8 cellular contexts compared by ENCODE assay signal in the genomic region with DNA sequence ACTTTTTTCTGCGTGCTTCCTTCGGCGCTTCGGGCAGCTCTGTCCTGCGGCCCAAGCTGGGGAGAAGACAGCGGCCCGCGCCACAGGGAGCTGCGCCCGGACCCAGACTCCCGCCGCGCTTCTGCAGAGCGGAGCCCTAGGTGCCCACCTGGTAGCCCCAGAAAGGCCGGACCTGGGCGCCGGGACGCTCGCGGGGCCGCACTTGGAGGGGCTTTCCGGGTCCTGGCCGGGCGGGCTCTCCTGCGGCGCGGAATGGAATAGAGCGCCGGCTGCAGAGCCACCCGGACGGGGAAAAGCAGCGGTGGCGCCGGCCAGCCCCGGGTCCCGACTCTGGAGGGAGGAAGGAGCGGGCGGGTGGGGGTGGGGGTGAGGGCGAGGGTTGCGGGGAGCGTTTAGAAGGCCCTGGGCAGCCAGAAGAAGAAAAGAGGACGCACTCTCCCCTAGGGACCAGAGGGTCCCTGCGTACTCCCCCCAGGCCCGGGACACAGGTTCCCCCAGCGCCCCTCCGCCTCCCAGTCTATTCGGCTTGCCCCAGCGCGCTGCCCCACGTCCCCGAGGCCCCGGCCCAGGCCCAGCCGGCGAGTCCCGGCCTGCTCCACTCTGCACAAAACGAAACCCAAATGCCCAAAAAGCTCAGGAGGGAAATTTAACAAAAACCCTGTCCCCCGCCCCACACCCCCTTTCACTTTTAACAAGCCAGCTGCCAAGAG. TPM values are rescaled to one million over a fixed set of nuclear protein-coding genes. Genes with fewer than 3 reads are reported as not detected.
DNase-seq lines count a peak whose midpoint lies in the region; ATAC-seq and TF ChIP-seq lines count a peak whose summit lies in the region.

No MANE protein-coding gene starts in this region.

- no peak overlapping the region for H3K27ac Mint-ChIP-seq in CD14-positive monocyte
- no peak overlapping the region for H3K27ac Mint-ChIP-seq in stimulated activated memory B cell treated with anti-CD40 and anti-IgM and Interleukin-4, amounts not matched to agents 10 μg/mL and 1 μg/mL and 100 μg/mL, for 72 hours

- WGBS in adrenal gland, 4 donors: 42 to 70% (median 51%) methylated on average over 23 to 57 of the region's 57 CpGs
- WGBS in right cardiac atrium: 33% methylated on average over 57 of the region's 57 CpGs

- H3K4me1 ChIP-seq in adrenal gland (replicated peaks in 1 of 2) (peaks cover 0 to 10% of the 10 kb centered on the region in 2 donors), right cardiac atrium (ENCODE audit: control insufficient read depth, insufficient read depth, low read length) (no peaks in the 10 kb centered on the region), parathyroid adenoma (peaks cover 6% of the 10 kb centered on the region)

- peak overlapping the region; percentile 81 to 89 for H3K4me3 Mint-ChIP-seq in CD14-positive monocyte
- H3K4me3 Mint-ChIP-seq in stimulated activated memory B cell treated with anti-CD40 and anti-IgM and Interleukin-4, amounts not matched to agents 10 μg/mL and 1 μg/mL and 100 μg/mL, for 72 hours: no peak overlapping the region

- H3K36me3 Mint-ChIP-seq in CD14-positive monocyte: peaks cover 22 to 27% of the 10 kb centered on the region in 2 donors
- peaks cover 6% of the 10 kb centered on the region for H3K36me3 Mint-ChIP-seq in stimulated activated memory B cell treated with anti-CD40 and anti-IgM and Interleukin-4, amounts not matched to agents 10 μg/mL and 1 μg/mL and 100 μg/mL, for 72 hours

- H3K79me2 ChIP-seq in parathyroid adenoma: no peaks in the 10 kb centered on the region

- no peak for ATAC-seq in right cardiac atrium
- ATAC-seq in HG02759 (IDR thresholded peaks at IDR 0.05; ENCODE audit: unreplicated experiment): no peak
- ATAC-seq in stimulated activated memory B cell treated with anti-CD40 and anti-IgM and Interleukin-4, amounts not matched to agents 10 μg/mL and 1 μg/mL and 100 μg/mL, for 72 hours: no peak
- no peak for ATAC-seq in GM21737 (IDR thresholded peaks at IDR 0.05; ENCODE audit: unreplicated experiment)

- H3K9me3 Mint-ChIP-seq in CD14-positive monocyte: peaks cover 0 to 15% (median 4%) of the 10 kb centered on the region in 7 donors
- peaks cover 3% of the 10 kb centered on the region for H3K9me3 Mint-ChIP-seq in stimulated activated memory B cell treated with anti-CD40 and anti-IgM and Interleukin-4, amounts not matched to agents 10 μg/mL and 1 μg/mL and 100 μg/mL, for 72 hours

- TF ChIP-seq CTCF in CD14-positive monocyte (IDR thresholded peaks at IDR 0.05): no peak
- no peak for TF ChIP-seq CTCF in adrenal gland (IDR thresholded peaks at IDR 0.05)
- TF ChIP-seq CTCF in parathyroid adenoma (IDR thresholded peaks at IDR 0.05): no peak

- H3K36me3 ChIP-seq in adrenal gland (replicated peaks in 1 of 2) (peaks cover 0 to 19% of the 10 kb centered on the region in 2 donors), parathyroid adenoma (ENCODE audit: control insufficient read depth, insufficient read depth, low read length) (no peaks in the 10 kb centered on the region)

- TF ChIP-seq POLR2A in adrenal gland (IDR thresholded peaks at IDR 0.05): no peak

- H3K27me3 Mint-ChIP-seq in CD14-positive monocyte (ENCODE audit: low read depth in 3 of 3): peaks cover 39 to 58% (median 50%) of the 10 kb centered on the region in 3 donors
- H3K27me3 Mint-ChIP-seq in stimulated activated memory B cell treated with anti-CD40 and anti-IgM and Interleukin-4, amounts not matched to agents 10 μg/mL and 1 μg/mL and 100 μg/mL, for 72 hours: peaks cover 86% of the 10 kb centered on the region

- no peak overlapping the region for H3K9ac ChIP-seq in parathyroid adenoma

- H2AFZ ChIP-seq in parathyroid adenoma: peak overlapping the region; percentile 51

- peaks cover 25% of the 10 kb centered on the region for H3K4me1 Mint-ChIP-seq in CD14-positive monocyte
- H3K4me1 Mint-ChIP-seq in stimulated activated memory B cell treated with anti-CD40 and anti-IgM and Interleukin-4, amounts not matched to agents 10 μg/mL and 1 μg/mL and 100 μg/mL, for 72 hours: peaks cover 29% of the 10 kb centered on the region

- H3K27me3 ChIP-seq in adrenal gland (no peaks in the 10 kb centered on the region), right cardiac atrium (ENCODE audit: control insufficient read depth, insufficient read depth) (no peaks in the 10 kb centered on the region), parathyroid adenoma (ENCODE audit: control insufficient read depth, insufficient read depth, low read length) (no peaks in the 10 kb centered on the region)

- no peaks in the 10 kb centered on the region for H3K9me3 ChIP-seq in adrenal gland (replicated peaks in 1 of 3)
- H3K9me3 ChIP-seq in right cardiac atrium (ENCODE audit: control insufficient read depth, low read length): no peaks in the 10 kb centered on the region
- no peaks in the 10 kb centered on the region for H3K9me3 ChIP-seq in parathyroid adenoma (ENCODE audit: control insufficient read depth, low read length)

- DNase-seq in CD14-positive monocyte (ENCODE audit: low spot score) (no peak), adrenal gland (peak in 3 of 7 donors; percentile 29 to 42 (median 38)), right cardiac atrium (peak; percentile 40 to 76 (median 71)), NCI-H2196 (lab: John Stamatoyannopoulos, UW; ENCODE audit: unreplicated experiment) (no peak)

- peak overlapping the region; percentile 77 for H3K4me2 ChIP-seq in parathyroid adenoma (ENCODE audit: low read length)

- H3K4me3 ChIP-seq in adrenal gland (peak overlapping the region in 2 of 4 donors; percentile 25 to 72), right cardiac atrium (ENCODE audit: low read length) (peak overlapping the region; percentile 56), parathyroid adenoma (ENCODE audit: low read depth, low read length) (peak overlapping the region; percentile 88)

- peak overlapping the region in 4 of 5 donors; percentile 72 to 97 (median 81) for H3K27ac ChIP-seq in adrenal gland
- H3K27ac ChIP-seq in right cardiac atrium (ENCODE audit: low read length): peak overlapping the region; percentile 73
- no peak overlapping the region for H3K27ac ChIP-seq in parathyroid adenoma

- intact Hi-C loops in CD14-positive monocyte (cut with micrococcal nuclease) (loop anchor here (5.0 to 10.0 kb wide), 3 partner anchors 102 to 1150 kb away; no protein-coding TSS in a partner anchor), adrenal gland (cut with DNase I) (loop anchor here (5.0 to 10.0 kb wide), 3 partner anchors 100 to 1148 kb away; no protein-coding TSS in a partner anchor), right cardiac atrium (cut with DNase I) (loop anchor here (5.0 to 10.0 kb wide), 6 partner anchors 508 to 1148 kb away; no protein-coding TSS in a partner anchor)

RNA-seq across cellular contexts. Expression of a gene that starts 4.5 kb away (rescaled TPM):
- 1 to 10 TPM in 1 of 2 donors, under 1 TPM in 1; 0.65 to 1.3 TPM for polyA plus RNA-seq in CD14-positive monocyte
- total RNA-seq in adrenal gland: 100 to 1,000 TPM in 1 of 8 donors, 10 to 100 TPM in 7; 39.0 to 129 (median 74.7) TPM
- polyA plus RNA-seq in adrenal gland: 10 to 100 TPM in 2 of 3 donors, 1 to 10 TPM in 1; 6.0 to 40.7 (median 35.0) TPM
- 10 to 100 TPM; 13.2 to 14.6 (median 14.3) TPM for total RNA-seq in right cardiac atrium
- polyA plus RNA-seq in right cardiac atrium: 8.7 TPM

RNA-seq across cellular contexts. Expression of a gene that starts 34.4 kb away (rescaled TPM):
- polyA plus RNA-seq in CD14-positive monocyte: 10 to 100 TPM; 56.4 to 59.6 TPM
- 100 to 1,000 TPM in 1 of 8 donors, 10 to 100 TPM in 7; 30.7 to 102 (median 82.2) TPM for total RNA-seq in adrenal gland
- polyA plus RNA-seq in adrenal gland: 100 to 1,000 TPM in 1 of 3 donors, 10 to 100 TPM in 2; 43.0 to 132 (median 79.7) TPM
- total RNA-seq in right cardiac atrium: 10 to 100 TPM; 42.7 to 97.9 (median 55.1) TPM
- 48.8 TPM for polyA plus RNA-seq in right cardiac atrium

Comparison
In these comparisons a context has a peak if more than half of its experiments do, and no peak if none do; other contexts are left out.
1. DNase-seq: peak in right cardiac atrium (3 of 3); none in CD14-positive monocyte (single experiment) and NCI-H2196 (single experiment).